In the genomic region with DNA sequence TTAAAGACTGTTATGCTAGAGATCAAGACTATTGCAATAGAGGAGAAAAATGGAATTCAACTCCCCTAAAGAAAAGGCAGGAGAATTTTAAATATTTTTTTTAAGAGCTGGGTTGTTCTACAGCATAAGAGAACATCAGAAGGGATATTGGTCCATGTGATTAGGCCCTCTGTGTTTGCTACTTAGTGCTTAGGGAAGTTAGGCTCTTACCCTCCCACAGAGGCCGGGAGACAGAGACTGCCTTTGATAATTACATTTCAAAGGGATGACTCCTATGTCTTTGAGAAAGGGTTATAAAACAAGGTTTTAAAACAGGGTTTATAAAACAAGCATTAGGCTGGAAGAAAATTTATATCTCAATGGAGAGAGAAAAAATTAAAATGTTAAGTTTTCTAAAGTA, we compare ENCODE assay signal across 19 cellular contexts.
"Had no signal": no experiment of that assay in that cellular context is flagged by ENCODE, and none has a peak within 500 bp of the region (broad histone marks: within the 10 kb centered on the region; RNA-seq: fewer than 3 reads in every experiment).

No MANE protein-coding gene starts in this region.

- DNase-seq: esophagus squamous epithelium; foreskin fibroblast; natural killer cell; occipital lobe; pancreas; right cardiac atrium; small intestine; stimulated activated CD4-positive, alpha-beta T cell treated with anti-CD3 and anti-CD28 coated beads, Interleukin-4, amount 100 ng/mL, for 1 hour; stimulated activated CD8-positive, alpha-beta memory T cell treated with anti-CD3 and anti-CD28 coated beads, Interleukin-4, amount 100 ng/mL, for 48 hours; stimulated activated naive CD8-positive, alpha-beta T cell treated with anti-CD3 and anti-CD28 coated beads, Interleukin-15, Interleukin-2, amounts not matched to agents 100 U/mL and 50 U/mL, for 24 hours; tibial artery; upper lobe of left lung; uterus had no signal

- H3K27me3 ChIP-seq: esophagus squamous epithelium, hepatocyte, pancreas, suprapubic skin, tibial artery, upper lobe of left lung, uterus had no signal

- H3K27me3 Mint-ChIP-seq: dendritic cell treated with granulocyte-macrophage colony-stimulating factor and Interleukin-4, amounts not matched to agents 40 ng/mL and 50 ng/mL, for 4 days; progenitor cell of endocrine pancreas had no signal

- H3K9me3 ChIP-seq: esophagus squamous epithelium, pancreas, suprapubic skin, tibial artery, upper lobe of left lung, uterus had no signal

- H3K27ac ChIP-seq: esophagus squamous epithelium, hepatocyte, pancreas, suprapubic skin, tibial artery, upper lobe of left lung, uterus had no signal

- H3K4me2 ChIP-seq: hepatocyte had no signal

- H3K27ac Mint-ChIP-seq: dendritic cell treated with granulocyte-macrophage colony-stimulating factor and Interleukin-4, amounts not matched to agents 40 ng/mL and 50 ng/mL, for 4 days; natural killer cell; progenitor cell of endocrine pancreas; stimulated activated effector memory CD8-positive, alpha-beta T cell treated with anti-CD3 and anti-CD28 coated beads, Interleukin-12 subunit alpha, Interleukin-12 subunit beta, amount 100 ng/mL, for 72 hours had no signal

- H3K4me3 Mint-ChIP-seq: dendritic cell treated with granulocyte-macrophage colony-stimulating factor and Interleukin-4, amounts not matched to agents 40 ng/mL and 50 ng/mL, for 4 days; natural killer cell; neural crest cell; stimulated activated effector memory CD8-positive, alpha-beta T cell treated with anti-CD3 and anti-CD28 coated beads, Interleukin-12 subunit alpha, Interleukin-12 subunit beta, amount 100 ng/mL, for 72 hours had no signal

- H3K9me3 Mint-ChIP-seq: dendritic cell treated with granulocyte-macrophage colony-stimulating factor and Interleukin-4, amounts not matched to agents 40 ng/mL and 50 ng/mL, for 4 days; neural crest cell had no signal

- H2AFZ ChIP-seq: hepatocyte had no signal

- H3K4me3 ChIP-seq: esophagus squamous epithelium, hepatocyte, pancreas, suprapubic skin, tibial artery, upper lobe of left lung, uterus had no signal

- H3K4me1 ChIP-seq: esophagus squamous epithelium, pancreas, suprapubic skin, tibial artery, upper lobe of left lung, uterus had no signal

- H3K4me1 Mint-ChIP-seq: natural killer cell; neural crest cell; stimulated activated effector memory CD8-positive, alpha-beta T cell treated with anti-CD3 and anti-CD28 coated beads, Interleukin-12 subunit alpha, Interleukin-12 subunit beta, amount 100 ng/mL, for 72 hours had no signal

- H3K36me3 ChIP-seq: esophagus squamous epithelium, pancreas, suprapubic skin, tibial artery, upper lobe of left lung, uterus had no signal

- H3K36me3 Mint-ChIP-seq: stimulated activated effector memory CD8-positive, alpha-beta T cell treated with anti-CD3 and anti-CD28 coated beads, Interleukin-12 subunit alpha, Interleukin-12 subunit beta, amount 100 ng/mL, for 72 hours had no signal

- H3K79me2 ChIP-seq: hepatocyte had no signal
